Comparison of ENCODE assay signal across 8 cellular contexts in genomic region chr9:113581865-113582697, GRCh38.
A peak's percentile ranks its signal among the peaks of the same experiment; 100 is the strongest.
DNase-seq lines count a peak whose midpoint lies in the region; ATAC-seq, FAIRE-seq and TF ChIP-seq lines count a peak whose summit lies in the region.

No MANE protein-coding gene starts in this region.

- FAIRE-seq in GM19239 (lab: Jason Lieb, UNC) = peak; percentile 99

- intact Hi-C loops in mucosa of descending colon (cut with DNase I, micrococcal nuclease) = no loop called here

- peak overlapping the region; percentile 52 for H3K4me3 ChIP-seq in coronary artery
- H3K4me3 ChIP-seq in mucosa of descending colon = no peak overlapping the region

- H3K27ac ChIP-seq in coronary artery = peak overlapping the region; percentile 90 to 95

- H3K4me1 ChIP-seq in mucosa of descending colon (ENCODE audit: low read depth) = peaks cover 46% of the 10 kb centered on the region

- DNase-seq in AG09319 (ENCODE audit: extremely low read depth, low read depth) (no peak), GM19239 (ENCODE audit: insufficient read length, low spot score) (peak; percentile 88), coronary artery (ENCODE audit: low spot score) (peak; percentile 87), mucosa of descending colon (peak; percentile 84 to 93 (median 85)), RKO (ENCODE audit: low spot score) (no peak)
- DNase-seq in activated CD4-positive, alpha-beta T cell treated with anti-CD3 and anti-CD28 coated beads for 24 hours (ENCODE audit: low read depth in 2 of 2) = peak; percentile 41 to 66
- peak; percentile 45 to 49 for DNase-seq in stimulated activated CD8-positive, alpha-beta memory T cell treated with anti-CD3 and anti-CD28 coated beads, Interleukin-7, amount 100 ng/mL, for 1 hour (ENCODE audit: low read depth in 2 of 2)

- H3K36me3 ChIP-seq in mucosa of descending colon (ENCODE audit: low read depth) = no peaks in the 10 kb centered on the region

- ATAC-seq in HG03439 (IDR thresholded peaks at IDR 0.05; ENCODE audit: unreplicated experiment) = peak; percentile 78
- peak; percentile 78 for ATAC-seq in mucosa of descending colon

- H3K9me3 ChIP-seq in mucosa of descending colon = no peaks in the 10 kb centered on the region

- peak; percentile 41 for TF ChIP-seq CTCF in AG09319 (IDR thresholded peaks at IDR 0.05; ENCODE audit: low read depth, low read length)
- TF ChIP-seq CTCF in coronary artery (IDR thresholded peaks at IDR 0.05) = no peak
- TF ChIP-seq CTCF in mucosa of descending colon (IDR thresholded peaks at IDR 0.05) = no peak

Comparison
In these comparisons a context has a peak if more than half of its experiments do, and no peak if none do; other contexts are left out.
1. DNase-seq: peak in GM19239 (single experiment), activated CD4-positive, alpha-beta T cell treated with anti-CD3 and anti-CD28 coated beads for 24 hours (2 of 2), coronary artery (single experiment), mucosa of descending colon (3 of 3) and stimulated activated CD8-positive, alpha-beta memory T cell treated with anti-CD3 and anti-CD28 coated beads, Interleukin-7, amount 100 ng/mL, for 1 hour (2 of 2); none in AG09319 (single experiment) and RKO (single experiment).